Comparison of ENCODE assay signal across 17 cellular contexts in genomic region chr17:48246623-48247022, GRCh38.
DNase-seq lines count a peak whose midpoint lies in the region; ATAC-seq and TF ChIP-seq lines count a peak whose summit lies in the region.
"Had no signal": no experiment of that assay in that cellular context is flagged by ENCODE, and none has a peak within 500 bp of the region (broad histone marks: within the 10 kb centered on the region; RNA-seq: fewer than 3 reads in every experiment).

No MANE protein-coding gene starts in this region.

- H3K36me3 Mint-ChIP-seq in osteocyte (ENCODE audit: unreplicated experiment) = no peaks in the 10 kb centered on the region
- H3K36me3 Mint-ChIP-seq: memory B cell, neural progenitor cell had no signal

- no peak overlapping the region for H4K8ac ChIP-seq in IMR-90 (ENCODE audit: low read depth in 2 of 2, low read length in 2 of 2)
- no peak overlapping the region for H4K8ac ChIP-seq in mesendoderm (ENCODE audit: low read depth, low read length)

- TF ChIP-seq POLR2A in IMR-90 (IDR thresholded peaks at IDR 0.05; ENCODE audit: low read depth, low read length) (no peak), heart left ventricle (IDR thresholded peaks at IDR 0.05) (no peak)

- H3K4ac ChIP-seq in IMR-90 (ENCODE audit: low read depth, low read length) = no peak overlapping the region
- no peak overlapping the region for H3K4ac ChIP-seq in mesendoderm (ENCODE audit: low read depth, low read length)

- H3K4me1 Mint-ChIP-seq in osteocyte (ENCODE audit: unreplicated experiment) = peaks cover 1% of the 10 kb centered on the region
- H3K4me1 Mint-ChIP-seq: neural progenitor cell had no signal

- H3K9me3 Mint-ChIP-seq in osteocyte (ENCODE audit: unreplicated experiment) = no peaks in the 10 kb centered on the region
- H3K9me3 Mint-ChIP-seq: memory B cell; neural progenitor cell; stimulated activated naive CD8-positive, alpha-beta T cell treated with anti-CD3 and anti-CD28 coated beads, Interleukin-15, amount 100 ng/mL, for 72 hours had no signal

- H2AFZ ChIP-seq in IMR-90 (replicated peaks; ENCODE audit: low read length, poor library complexity) = no peak overlapping the region
- H2AFZ ChIP-seq: neural progenitor cell had no signal

- H3K4me1 ChIP-seq in IMR-90 (ENCODE audit: control insufficient read depth, insufficient read depth, low read length) (peaks cover 4% of the 10 kb centered on the region; the same call in 1 of the 2 replicates), mesendoderm (ENCODE audit: control insufficient read depth, low read depth, low read length) (peaks cover 13% of the 10 kb centered on the region), heart left ventricle (peaks cover 0 to 37% (median 7%) of the 10 kb centered on the region in 12 donors)
- H3K4me1 ChIP-seq: neural progenitor cell had no signal

- H2BK5ac ChIP-seq in IMR-90 (ENCODE audit: low read depth, low read length, poor library complexity, severe bottlenecking) (no peak overlapping the region), mesendoderm (ENCODE audit: low read length) (no peak overlapping the region)

- dilution Hi-C loops in IMR-90 (cut with HindIII; ENCODE audit: low sequenced_read_pairs, unreplicated experiment) = no loop called here

- no peak overlapping the region for H2BK15ac ChIP-seq in IMR-90 (ENCODE audit: low read depth, low read length)
- no peak overlapping the region for H2BK15ac ChIP-seq in mesendoderm (replicated peaks; ENCODE audit: low read depth)

- no peak overlapping the region for H3K14ac ChIP-seq in IMR-90 (replicated peaks; ENCODE audit: low read depth, low read length)

- H3K9ac ChIP-seq in IMR-90 (ENCODE audit: low read depth, low read length) (no peak overlapping the region), mesendoderm (ENCODE audit: low read length) (no peak overlapping the region)
- H3K9ac ChIP-seq: neural progenitor cell had no signal

- CTCF ChIA-PET in IMR-90 (lab: Yijun Ruan, JAX) = no interaction called here

- no peak overlapping the region for H4K5ac ChIP-seq in IMR-90 (ENCODE audit: low read depth, low read length)
- H4K5ac ChIP-seq in mesendoderm (ENCODE audit: low read length) = no peak overlapping the region

- no peaks in the 10 kb centered on the region for H3K79me1 ChIP-seq in IMR-90 (ENCODE audit: low read depth in 1 of 2, low read length in 2 of 2)
- no peaks in the 10 kb centered on the region for H3K79me1 ChIP-seq in mesendoderm (ENCODE audit: low read length)

- H4K91ac ChIP-seq in IMR-90 (ENCODE audit: insufficient read depth, low read depth, low read length) = no peak overlapping the region

- H3K27me3 Mint-ChIP-seq in osteocyte (ENCODE audit: unreplicated experiment) = peaks cover 48% of the 10 kb centered on the region
- H3K27me3 Mint-ChIP-seq: memory B cell; stimulated activated naive CD8-positive, alpha-beta T cell treated with anti-CD3 and anti-CD28 coated beads, Interleukin-15, amount 100 ng/mL, for 72 hours had no signal

- H3K36me3 ChIP-seq in IMR-90 (ENCODE audit: control insufficient read depth, insufficient read depth, low read length) (no peaks in the 10 kb centered on the region), mesendoderm (ENCODE audit: control insufficient read depth, insufficient read depth, low read length) (no peaks in the 10 kb centered on the region), heart left ventricle (no peaks in the 10 kb centered on the region)
- H3K36me3 ChIP-seq: neural progenitor cell had no signal

- no peaks in the 10 kb centered on the region for H4K20me1 ChIP-seq in IMR-90 (ENCODE audit: insufficient read depth, low read length)

- no peak overlapping the region for H2BK20ac ChIP-seq in IMR-90 (ENCODE audit: low read depth, low read length)

- BruUV-seq in IMR-90 (replicated peaks; lab: Mats Ljungman, UMichigan) = no TSS peak

- POLR2A ChIA-PET in IMR-90 (lab: Charles Lee; ENCODE audit: unreplicated experiment) = no interaction called here

- H3K18ac ChIP-seq in IMR-90 (ENCODE audit: low read depth, low read length) = no peak overlapping the region
- no peak overlapping the region for H3K18ac ChIP-seq in mesendoderm (ENCODE audit: low read length)

- no peak overlapping the region for H3K4me3 Mint-ChIP-seq in osteocyte (ENCODE audit: unreplicated experiment)
- H3K4me3 Mint-ChIP-seq: memory B cell; neural progenitor cell; stimulated activated naive CD8-positive, alpha-beta T cell treated with anti-CD3 and anti-CD28 coated beads, Interleukin-15, amount 100 ng/mL, for 72 hours had no signal

- H3K27ac Mint-ChIP-seq in osteocyte (ENCODE audit: unreplicated experiment) = no peak overlapping the region
- H3K27ac Mint-ChIP-seq: memory B cell; neural progenitor cell; stimulated activated naive CD8-positive, alpha-beta T cell treated with anti-CD3 and anti-CD28 coated beads, Interleukin-15, amount 100 ng/mL, for 72 hours had no signal

- H2AK5ac ChIP-seq in IMR-90 (ENCODE audit: low read depth, low read length) (no peak overlapping the region), mesendoderm (ENCODE audit: low read length) (no peak overlapping the region)

- H3K4me3 ChIP-seq in IMR-90 (ENCODE audit: insufficient read depth, low read depth, low read length) (no peak overlapping the region), mesendoderm (ENCODE audit: low read length) (no peak overlapping the region), heart left ventricle (no peak overlapping the region)
- H3K4me3 ChIP-seq: neural progenitor cell had no signal

- H3K4me2 ChIP-seq in IMR-90 (ENCODE audit: low read depth, low read length) (no peak overlapping the region), mesendoderm (ENCODE audit: low read length) (no peak overlapping the region)
- H3K4me2 ChIP-seq: neural progenitor cell had no signal

- ATAC-seq in IMR-90 (ENCODE audit: low read depth) = no peak; the same call in 1 of the 2 replicates
- ATAC-seq in heart left ventricle = no peak
- ATAC-seq: esophagus mucosa; stimulated activated naive CD8-positive, alpha-beta T cell treated with anti-CD3 and anti-CD28 coated beads, Interleukin-15, amount 100 ng/mL, for 72 hours had no signal

- H3K27ac ChIP-seq in IMR-90 (ENCODE audit: insufficient read depth, low read length) (no peak overlapping the region), mesendoderm (ENCODE audit: low read depth, low read length) (no peak overlapping the region), heart left ventricle (no peak overlapping the region)
- H3K27ac ChIP-seq: neural progenitor cell had no signal

- H3K9me1 ChIP-seq in IMR-90 (ENCODE audit: insufficient read depth, low read length) = peaks cover 2% of the 10 kb centered on the region; the same call in 1 of the 2 replicates

- H3K9me3 ChIP-seq in IMR-90 (ENCODE audit: control insufficient read depth, insufficient read depth, low read length) = no peaks in the 10 kb centered on the region
- no peaks in the 10 kb centered on the region for H3K9me3 ChIP-seq in heart left ventricle

- in situ Hi-C loops in IMR-90 (cut with MboI; ENCODE audit: low sequenced_read_pairs) = no loop called here

- H3K27me3 ChIP-seq in IMR-90 (ENCODE audit: control insufficient read depth, insufficient read depth, low read length) = peaks cover 14% of the 10 kb centered on the region
- no peaks in the 10 kb centered on the region for H3K27me3 ChIP-seq in mesendoderm (ENCODE audit: insufficient read depth, low read length, poor library complexity)
- H3K27me3 ChIP-seq in heart left ventricle = peaks cover 0 to 4% (median 0%) of the 10 kb centered on the region in 9 donors

- TF ChIP-seq CTCF in IMR-90 (conservative IDR thresholded peaks at IDR 0.05; ENCODE audit: low read depth, low read length) (no peak), heart left ventricle (IDR thresholded peaks at IDR 0.05) (no peak), osteocyte (IDR thresholded peaks at IDR 0.05) (no peak)

- WGBS in IMR-90 (ENCODE audit: extremely low coverage in 2 of 2, insufficient read length in 1 of 2), 2 experiments = no CpG with 5 or more reads among the region's 2 CpGs
- WGBS in mesendoderm (ENCODE audit: extremely low coverage, insufficient coverage, low lambda C conversion rate) = no CpG with 5 or more reads among the region's 2 CpGs
- 71 to 76% (median 75%) methylated on average over 2 of the region's 2 CpGs for WGBS in heart left ventricle, 4 donors

- H3K79me2 ChIP-seq in mesendoderm (ENCODE audit: control insufficient read depth, insufficient read depth, low read length) = no peaks in the 10 kb centered on the region

- H3K23ac ChIP-seq in IMR-90 (ENCODE audit: low read depth, low read length) = no peak overlapping the region
- H3K23ac ChIP-seq in mesendoderm (ENCODE audit: low read length) = no peak overlapping the region

- TF ChIP-seq RAD21 in IMR-90 (IDR thresholded peaks at IDR 0.05; ENCODE audit: low read length) = no peak

- intact Hi-C loops in IMR-90 (cut with micrococcal nuclease) (no loop called here), heart left ventricle (cut with DNase I) (no loop called here)

- DNase-seq in ELR (ENCODE audit: low read depth) (peak; percentile 96), IMR-90 (peak; percentile 34), astrocyte of the hippocampus (ENCODE audit: low read depth, low spot score) (peak; percentile 55), mesendoderm (peak; percentile 65), T1000 (lab: John Stamatoyannopoulos, UW) (no peak), heart left ventricle (no peak), NCI-H510A (lab: John Stamatoyannopoulos, UW) (no peak), osteocyte (ENCODE audit: extremely low spot score, unreplicated experiment) (no peak)
- DNase-seq: activated effector memory CD4-positive, alpha-beta T cell treated with Interleukin-2 at 50 U/mL for 16 hours; anterior cingulate cortex; cortex of kidney; DND-41; NCI-H146; stimulated activated naive CD8-positive, alpha-beta T cell treated with anti-CD3 and anti-CD28 coated beads, Interleukin-15, amount 100 ng/mL, for 72 hours had no signal

- H2AK9ac ChIP-seq in IMR-90 (replicated peaks; ENCODE audit: low read depth, low read length, poor library complexity) = no peak overlapping the region

- no peak overlapping the region for H2BK120ac ChIP-seq in IMR-90 (ENCODE audit: low read depth, low read length)
- no peak overlapping the region for H2BK120ac ChIP-seq in mesendoderm (ENCODE audit: low read depth, low read length)

- no peak overlapping the region for H3K56ac ChIP-seq in IMR-90 (ENCODE audit: extremely low read depth, insufficient read depth, low read length)
- H3K56ac ChIP-seq in mesendoderm (ENCODE audit: low read length) = no peak overlapping the region

TF ChIP-seq in IMR-90, 13 proteins besides CTCF, POLR2A, EP300 and RAD21 (continues in another document):
- TF ChIP-seq FOS (IDR thresholded peaks at IDR 0.05; ENCODE audit: low read depth, low read length) (no peak), SMC3 (IDR thresholded peaks at IDR 0.05; ENCODE audit: low read depth, low read length) (no peak), CHD1 (IDR thresholded peaks at IDR 0.05; ENCODE audit: low read depth, low read length) (no peak)
- TF ChIP-seq, protein P1, sequence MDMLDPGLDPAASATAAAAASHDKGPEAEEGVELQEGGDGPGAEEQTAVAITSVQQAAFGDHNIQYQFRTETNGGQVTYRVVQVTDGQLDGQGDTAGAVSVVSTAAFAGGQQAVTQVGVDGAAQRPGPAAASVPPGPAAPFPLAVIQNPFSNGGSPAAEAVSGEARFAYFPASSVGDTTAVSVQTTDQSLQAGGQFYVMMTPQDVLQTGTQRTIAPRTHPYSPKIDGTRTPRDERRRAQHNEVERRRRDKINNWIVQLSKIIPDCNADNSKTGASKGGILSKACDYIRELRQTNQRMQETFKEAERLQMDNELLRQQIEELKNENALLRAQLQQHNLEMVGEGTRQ (IDR thresholded peaks at IDR 0.05; ENCODE audit: low read depth, low read length) = no peak

Comparison
In these comparisons a context has a peak if more than half of its experiments do, and no peak if none do; other contexts are left out.
1. DNase-seq: peak in ELR (single experiment), IMR-90 (single experiment), astrocyte of the hippocampus (single experiment) and mesendoderm (single experiment); none in T1000 (single experiment), heart left ventricle (0 of 5), NCI-H510A (single experiment) and osteocyte (single experiment).